1 cellular context compared by ENCODE assay signal in genomic region chr1:181133441-181133951, GRCh38.
TF ChIP-seq lines count a peak whose summit lies in the region.

No MANE protein-coding gene starts in this region.

TF ChIP-seq in HEK293, 187 proteins besides CTCF, POLR2A, EP300 and RAD21 (continued from another document):
- peak; percentile 74; the same call in 1 of the 2 replicates for TF ChIP-seq ZNF449 (tag by site-specific recombination; IDR thresholded peaks at IDR 0.05)
- no peak for TF ChIP-seq ZNF239 (tag by site-specific recombination; IDR thresholded peaks at IDR 0.05)
- TF ChIP-seq ZNF394 (tag by site-specific recombination; IDR thresholded peaks at IDR 0.05; ENCODE audit: borderline replicate concordance): peak; percentile 60; the same call in 1 of the 2 replicates
